16 cellular contexts compared by ENCODE assay signal in the genomic region with DNA sequence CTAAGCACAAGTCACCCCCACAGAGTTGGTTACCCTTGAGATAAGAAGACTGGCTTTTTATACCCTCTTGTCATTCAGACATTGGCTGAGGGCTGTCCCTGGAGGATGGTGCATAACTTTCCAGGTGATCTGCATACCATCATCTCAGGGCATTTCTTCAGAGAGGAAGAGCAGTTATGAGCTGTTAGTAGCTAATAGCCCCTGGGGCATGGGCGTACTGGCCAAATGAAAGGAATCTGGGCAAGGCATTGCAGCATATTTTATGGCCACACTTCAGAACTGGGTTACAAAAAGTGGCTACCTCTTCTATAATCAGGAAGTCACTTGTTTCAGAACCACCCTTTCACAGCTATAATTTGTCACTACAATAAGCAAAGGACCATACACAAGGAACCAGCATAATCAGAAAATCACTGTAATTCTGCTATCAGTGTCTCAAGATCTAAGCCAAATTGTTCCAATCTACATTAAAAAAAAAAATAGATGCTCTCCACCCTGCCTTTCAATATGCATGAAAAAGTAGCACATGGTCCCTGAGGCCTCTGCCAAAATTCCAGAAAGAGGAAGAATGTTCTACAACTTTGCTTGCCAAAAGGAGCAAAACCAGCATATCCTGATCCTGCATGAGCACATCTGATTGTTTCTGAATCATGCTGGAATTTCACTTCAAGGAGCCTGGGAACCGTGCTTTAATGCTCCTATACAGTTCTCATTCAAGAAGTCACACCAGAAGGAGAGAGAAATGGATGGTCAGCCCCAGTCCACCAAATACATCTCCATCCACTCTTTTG.
DNase-seq lines count a peak whose midpoint lies in the region; FAIRE-seq and TF ChIP-seq lines count a peak whose summit lies in the region.
"Had no signal": no experiment of that assay in that cellular context is flagged by ENCODE, and none has a peak within 500 bp of the region (broad histone marks: within the 10 kb centered on the region; RNA-seq: fewer than 3 reads in every experiment).

No MANE protein-coding gene starts in this region.

- FAIRE-seq in astrocyte (lab: Jason Lieb, UNC), result no peak
- FAIRE-seq: islet of Langerhans had no signal

- H3K4me2 ChIP-seq in astrocyte (ENCODE audit: low read length), result no peak overlapping the region

- no peaks in the 10 kb centered on the region for H3K4me1 Mint-ChIP-seq in astrocyte (ENCODE audit: low read depth, unreplicated experiment)
- no peaks in the 10 kb centered on the region for H3K4me1 Mint-ChIP-seq in activated T-helper 1 cell treated with anti-CD3 and anti-CD28 coated beads, Interleukin-12 subunit alpha, Interleukin-12 subunit beta, Interleukin-2, Interleukin-4 antibody, amounts not matched to agents 30 ng/mL and 10 ng/mL and 1 ng/mL, durations not matched to agents 14 hours and 24 hours and 36 hours (ENCODE audit: low read depth)
- H3K4me1 Mint-ChIP-seq: activated B cell treated with CpG ODN at 0.5 μM for 24 hours had no signal

- H3K27ac Mint-ChIP-seq in astrocyte (ENCODE audit: unreplicated experiment), result no peak overlapping the region
- no peak overlapping the region for H3K27ac Mint-ChIP-seq in activated T-helper 1 cell treated with anti-CD3 and anti-CD28 coated beads, Interleukin-12 subunit alpha, Interleukin-12 subunit beta, Interleukin-2, Interleukin-4 antibody, amounts not matched to agents 30 ng/mL and 10 ng/mL and 1 ng/mL, durations not matched to agents 14 hours and 24 hours and 36 hours
- H3K27ac Mint-ChIP-seq: activated B cell treated with CpG ODN at 0.5 μM for 24 hours; CD8-positive, alpha-beta T cell; stimulated activated naive CD8-positive, alpha-beta T cell treated with anti-CD3 and anti-CD28 coated beads, Interleukin-15, Interleukin-2, amounts not matched to agents 100 ng/mL and 50 ng/mL, for 24 hours had no signal

- no peak for TF ChIP-seq CTCF in astrocyte (IDR thresholded peaks at IDR 0.05; ENCODE audit: insufficient read depth, low read depth, low read length)
- no peak for TF ChIP-seq CTCF in fibroblast of pulmonary artery (IDR thresholded peaks at IDR 0.05; ENCODE audit: low read length, missing control alignments)

- DNase-seq in GM04504 (ENCODE audit: low read depth), result peak; percentile 73
- DNase-seq in astrocyte (ENCODE audit: low read depth), result peak; percentile 85
- peak; percentile 85 for DNase-seq in fibroblast of pulmonary artery (ENCODE audit: low read depth)
- DNase-seq in stromal cell of bone marrow (ENCODE audit: low read depth), result peak; percentile 66
- DNase-seq in activated T-helper 1 cell treated with anti-CD3 and anti-CD28 coated beads, Interleukin-12 subunit alpha, Interleukin-12 subunit beta, Interleukin-2, Interleukin-4 antibody, amounts not matched to agents 30 ng/mL and 10 ng/mL and 1 ng/mL, durations not matched to agents 14 hours and 24 hours and 36 hours (ENCODE audit: low spot score), result no peak
- DNase-seq in glomerular visceral epithelial cell (ENCODE audit: extremely low spot score), result no peak
- DNase-seq in iPS-NIHi7 (ENCODE audit: extremely low spot score), result no peak
- DNase-seq: activated B cell treated with CpG ODN at 0.5 μM for 24 hours; activated gamma-delta T cell; aorta; CD8-positive, alpha-beta T cell; NCI-H1930; NCI-H526 treated with DMSO at 0.1 percent for 48 hours had no signal

- intact Hi-C loops in activated T-helper 1 cell treated with anti-CD3 and anti-CD28 coated beads, Interleukin-12 subunit alpha, Interleukin-12 subunit beta, Interleukin-2, Interleukin-4 antibody, amounts not matched to agents 30 ng/mL and 10 ng/mL and 1 ng/mL, durations not matched to agents 14 hours and 24 hours and 36 hours (cut with micrococcal nuclease), result no loop called here

- peaks cover 2% of the 10 kb centered on the region for H3K9me3 Mint-ChIP-seq in astrocyte (ENCODE audit: unreplicated experiment)
- H3K9me3 Mint-ChIP-seq in activated T-helper 1 cell treated with anti-CD3 and anti-CD28 coated beads, Interleukin-12 subunit alpha, Interleukin-12 subunit beta, Interleukin-2, Interleukin-4 antibody, amounts not matched to agents 30 ng/mL and 10 ng/mL and 1 ng/mL, durations not matched to agents 14 hours and 24 hours and 36 hours, result no peaks in the 10 kb centered on the region
- H3K9me3 Mint-ChIP-seq: activated B cell treated with CpG ODN at 0.5 μM for 24 hours; CD8-positive, alpha-beta T cell; stimulated activated naive CD8-positive, alpha-beta T cell treated with anti-CD3 and anti-CD28 coated beads, Interleukin-15, Interleukin-2, amounts not matched to agents 100 ng/mL and 50 ng/mL, for 24 hours had no signal

- H3K36me3 Mint-ChIP-seq in astrocyte (ENCODE audit: low read depth, unreplicated experiment), result no peaks in the 10 kb centered on the region
- H3K36me3 Mint-ChIP-seq in activated T-helper 1 cell treated with anti-CD3 and anti-CD28 coated beads, Interleukin-12 subunit alpha, Interleukin-12 subunit beta, Interleukin-2, Interleukin-4 antibody, amounts not matched to agents 30 ng/mL and 10 ng/mL and 1 ng/mL, durations not matched to agents 14 hours and 24 hours and 36 hours (ENCODE audit: low read depth), result no peaks in the 10 kb centered on the region
- H3K36me3 Mint-ChIP-seq: CD8-positive, alpha-beta T cell had no signal

- H3K4me3 Mint-ChIP-seq in astrocyte (ENCODE audit: unreplicated experiment), result no peak overlapping the region
- H3K4me3 Mint-ChIP-seq in activated T-helper 1 cell treated with anti-CD3 and anti-CD28 coated beads, Interleukin-12 subunit alpha, Interleukin-12 subunit beta, Interleukin-2, Interleukin-4 antibody, amounts not matched to agents 30 ng/mL and 10 ng/mL and 1 ng/mL, durations not matched to agents 14 hours and 24 hours and 36 hours, result no peak overlapping the region
- H3K4me3 Mint-ChIP-seq: activated B cell treated with CpG ODN at 0.5 μM for 24 hours; CD8-positive, alpha-beta T cell; stimulated activated naive CD8-positive, alpha-beta T cell treated with anti-CD3 and anti-CD28 coated beads, Interleukin-15, Interleukin-2, amounts not matched to agents 100 ng/mL and 50 ng/mL, for 24 hours had no signal

- no peak overlapping the region for H3K9ac ChIP-seq in astrocyte (ENCODE audit: low read length)

- H3K79me2 ChIP-seq in astrocyte (ENCODE audit: insufficient read depth, low read length), result no peaks in the 10 kb centered on the region

- no peaks in the 10 kb centered on the region for H3K36me3 ChIP-seq in astrocyte (ENCODE audit: insufficient read depth, low read length)
- H3K36me3 ChIP-seq: vagina had no signal

- H3K27me3 ChIP-seq in astrocyte (ENCODE audit: insufficient read depth, low read length), result no peaks in the 10 kb centered on the region
- H3K27me3 ChIP-seq: vagina had no signal

- no peaks in the 10 kb centered on the region for H4K20me1 ChIP-seq in astrocyte (ENCODE audit: insufficient read depth, low read length)

- no peak overlapping the region for H3K27ac ChIP-seq in astrocyte (ENCODE audit: low read depth, low read length)
- H3K27ac ChIP-seq: vagina had no signal

- no peaks in the 10 kb centered on the region for H3K9me3 ChIP-seq in astrocyte (ENCODE audit: insufficient read depth, low read depth, low read length)
- H3K9me3 ChIP-seq: vagina had no signal

- H2AFZ ChIP-seq in astrocyte (ENCODE audit: low read depth, low read length), result peak overlapping the region; percentile 10

- no peaks in the 10 kb centered on the region for H3K27me3 Mint-ChIP-seq in astrocyte (ENCODE audit: low read depth, unreplicated experiment)
- H3K27me3 Mint-ChIP-seq in activated T-helper 1 cell treated with anti-CD3 and anti-CD28 coated beads, Interleukin-12 subunit alpha, Interleukin-12 subunit beta, Interleukin-2, Interleukin-4 antibody, amounts not matched to agents 30 ng/mL and 10 ng/mL and 1 ng/mL, durations not matched to agents 14 hours and 24 hours and 36 hours (ENCODE audit: insufficient read depth), result no peaks in the 10 kb centered on the region
- H3K27me3 Mint-ChIP-seq: activated B cell treated with CpG ODN at 0.5 μM for 24 hours; stimulated activated naive CD8-positive, alpha-beta T cell treated with anti-CD3 and anti-CD28 coated beads, Interleukin-15, Interleukin-2, amounts not matched to agents 100 ng/mL and 50 ng/mL, for 24 hours had no signal

- H3K4me1 ChIP-seq in astrocyte (ENCODE audit: insufficient read depth, low read length), result no peaks in the 10 kb centered on the region

- H3K4me3 ChIP-seq in astrocyte (ENCODE audit: insufficient read depth, low read depth, low read length) (no peak overlapping the region), fibroblast of pulmonary artery (replicated peaks; ENCODE audit: low read depth, low read length) (no peak overlapping the region)
- H3K4me3 ChIP-seq: vagina had no signal

Comparison
In these comparisons a context has a peak if more than half of its experiments do, and no peak if none do; other contexts are left out.
1. DNase-seq: peak in GM04504 (single experiment), astrocyte (single experiment), fibroblast of pulmonary artery (single experiment) and stromal cell of bone marrow (single experiment); none in activated T-helper 1 cell treated with anti-CD3 and anti-CD28 coated beads, Interleukin-12 subunit alpha, Interleukin-12 subunit beta, Interleukin-2, Interleukin-4 antibody, amounts not matched to agents 30 ng/mL and 10 ng/mL and 1 ng/mL, durations not matched to agents 14 hours and 24 hours and 36 hours (single experiment), glomerular visceral epithelial cell (single experiment) and iPS-NIHi7 (single experiment).